Comparison of ENCODE assay signal across 24 cellular contexts in genomic region chr6:8446391-8446790, GRCh38. TPM values are rescaled to one million over a fixed set of nuclear protein-coding genes. Genes with fewer than 3 reads are reported as not detected.
DNase-seq lines count a peak whose midpoint lies in the region; ATAC-seq, FAIRE-seq and TF ChIP-seq lines count a peak whose summit lies in the region.
"Had no signal": no experiment of that assay in that cellular context is flagged by ENCODE, and none has a peak within 500 bp of the region (broad histone marks: within the 10 kb centered on the region; RNA-seq: fewer than 3 reads in every experiment).

No MANE protein-coding gene starts in this region.

- no peak overlapping the region for H2AFZ ChIP-seq in HepG2 (ENCODE audit: low read length)
- H2AFZ ChIP-seq: PC-9 had no signal

- no peaks in the 10 kb centered on the region for H3K36me3 Mint-ChIP-seq in progenitor cell of endocrine pancreas (ENCODE audit: insufficient read depth)
- H3K36me3 Mint-ChIP-seq: CD14-positive monocyte had no signal

- no peaks in the 10 kb centered on the region for H3K79me2 ChIP-seq in HepG2 (ENCODE audit: insufficient read depth, low read length)

- H3K27ac ChIP-seq in HepG2 (ENCODE audit: extremely low read length, insufficient read depth, low read length) (no peak overlapping the region), right lobe of liver (no peak overlapping the region)
- H3K27ac ChIP-seq: 22Rv1, PC-9, SJSA1 had no signal

- BruUV-seq in HepG2 (replicated peaks; lab: Mats Ljungman, UMichigan): no TSS peak

- H3K27me3 Mint-ChIP-seq in progenitor cell of endocrine pancreas: no peaks in the 10 kb centered on the region

- no peak overlapping the region for H3K4me3 Mint-ChIP-seq in progenitor cell of endocrine pancreas (ENCODE audit: low read depth)
- H3K4me3 Mint-ChIP-seq: CD14-positive monocyte; CD8-positive, alpha-beta memory T cell had no signal

- in situ Hi-C loops in HepG2 (cut with HindIII; ENCODE audit: extremely low pct_ligation_motif_present, low pct_unique_long_range_greater_than_20kb): no loop called here

- no peak for FAIRE-seq in HepG2 (lab: Jason Lieb, UNC)
- FAIRE-seq: GM18507, K562 had no signal

- WGBS in HepG2 (ENCODE audit: low lambda C conversion rate): 6% methylated on average over 2 of the region's 2 CpGs
- WGBS in right lobe of liver (ENCODE audit: insufficient coverage, low coverage, low lambda C conversion rate, missing lambda C conversion rate): 33% methylated on average over 2 of the region's 2 CpGs

- intact Hi-C loops in HepG2 (cut with micrococcal nuclease; ENCODE audit: unreplicated experiment): no loop called here
- intact Hi-C loops in right lobe of liver (cut with DNase I): no loop called here

- no peaks in the 10 kb centered on the region for H3K27me3 ChIP-seq in HepG2 (ENCODE audit: control insufficient read depth in 1 of 2, insufficient read depth in 2 of 2, low read length in 2 of 2)
- no peaks in the 10 kb centered on the region for H3K27me3 ChIP-seq in right lobe of liver
- H3K27me3 ChIP-seq: BE2C had no signal

- no peak for DNase-seq in HepG2 (ENCODE audit: low spot score)
- no peak for DNase-seq in right lobe of liver
- peak; percentile 80 for DNase-seq in kidney glomerular epithelial cell (lab: John Stamatoyannopoulos, UW)
- no peak for DNase-seq in progenitor cell of endocrine pancreas (ENCODE audit: low spot score, unreplicated experiment)
- no peak for DNase-seq in NCI-H1417 (lab: John Stamatoyannopoulos, UW)
- no peak for DNase-seq in GF-D8 (lab: John Stamatoyannopoulos, UW)
- no peak for DNase-seq in amygdala (lab: John Stamatoyannopoulos, UW)
- DNase-seq: BE2C; CD8-positive, alpha-beta memory T cell; Kasumi-1; NCI-H1092 treated with DMSO at 0.1 percent for 48 hours; NCI-H1436 treated with DMSO at 0.1 percent for 48 hours; NCI-H1930; NCI-H446 treated with DMSO at 0.1 percent for 48 hours; NCI-H526; PC-9; Right ventricle myocardium superior; RPMI8226 had no signal

- TF ChIP-seq POLR2A in HepG2 (IDR thresholded peaks at IDR 0.05; ENCODE audit: insufficient read depth in 1 of 2, low read depth in 2 of 2, low read length in 2 of 2) (no peak), right lobe of liver (IDR thresholded peaks at IDR 0.05) (no peak)

- TF ChIP-seq CTCF in HepG2 (CRISPR knock-in tag; IDR thresholded peaks at IDR 0.05) (no peak), right lobe of liver (IDR thresholded peaks at IDR 0.05) (no peak), progenitor cell of endocrine pancreas (IDR thresholded peaks at IDR 0.05; ENCODE audit: unreplicated experiment) (no peak)

- no peak for TF ChIP-seq RAD21 in HepG2 (CRISPR knock-in tag; IDR thresholded peaks at IDR 0.05)

- H3K4me1 ChIP-seq in HepG2 (ENCODE audit: insufficient read depth, low read length) (no peaks in the 10 kb centered on the region), right lobe of liver (no peaks in the 10 kb centered on the region)
- H3K4me1 ChIP-seq: BE2C, SJSA1 had no signal

- POLR2A ChIA-PET in HepG2 (lab: Yijun Ruan, JAX): no interaction called here

- TF ChIP-seq EP300 in HepG2 (IDR thresholded peaks at IDR 0.05; ENCODE audit: low read depth in 2 of 2, low read length in 2 of 2): no peak
- no peak for TF ChIP-seq EP300 in HepG2 (CRISPR knock-in tag; IDR thresholded peaks at IDR 0.05; ENCODE audit: borderline replicate concordance)

- peaks cover 7% of the 10 kb centered on the region for H3K4me1 Mint-ChIP-seq in progenitor cell of endocrine pancreas (ENCODE audit: low read depth)
- H3K4me1 Mint-ChIP-seq: CD14-positive monocyte; CD8-positive, alpha-beta memory T cell had no signal

- peak overlapping the region; percentile 64 for H3K27ac Mint-ChIP-seq in progenitor cell of endocrine pancreas
- H3K27ac Mint-ChIP-seq: CD14-positive monocyte; CD8-positive, alpha-beta memory T cell had no signal

- H3K9ac ChIP-seq in HepG2 (ENCODE audit: insufficient read depth, low read depth, low read length): no peak overlapping the region

- no peak overlapping the region for H3K4me3 ChIP-seq in HepG2 (replicated peaks in 1 of 3; ENCODE audit: insufficient read depth in 1 of 3, low read depth in 2 of 3, low read length in 3 of 3)
- no peak overlapping the region for H3K4me3 ChIP-seq in right lobe of liver
- H3K4me3 ChIP-seq: K562, PC-9, SJSA1 had no signal

- CTCF ChIA-PET in HepG2 (lab: Yijun Ruan, JAX; ENCODE audit: low intra/inter-chr PET ratio, low total read pairs): no interaction called here

- no peak overlapping the region for H3K4me2 ChIP-seq in HepG2 (ENCODE audit: low read depth, low read length)
- H3K4me2 ChIP-seq: PC-9 had no signal

- ATAC-seq in HepG2: peak; percentile 35; the same call in 1 of the 3 replicates
- ATAC-seq in right lobe of liver: no peak
- ATAC-seq: HCT116, K562 had no signal

- no peaks in the 10 kb centered on the region for H3K9me3 Mint-ChIP-seq in progenitor cell of endocrine pancreas (ENCODE audit: low read depth)

- H3K36me3 ChIP-seq in HepG2 (replicated peaks in 1 of 2; ENCODE audit: control insufficient read depth in 1 of 2, insufficient read depth in 2 of 2, low read length in 2 of 2) (no peaks in the 10 kb centered on the region), right lobe of liver (no peaks in the 10 kb centered on the region)
- H3K36me3 ChIP-seq: BE2C, SJSA1 had no signal

- no peaks in the 10 kb centered on the region for H3K9me3 ChIP-seq in HepG2 (ENCODE audit: low read length)
- H3K9me3 ChIP-seq in right lobe of liver: no peaks in the 10 kb centered on the region
- H3K9me3 ChIP-seq: BE2C, SJSA1 had no signal

- no peaks in the 10 kb centered on the region for H4K20me1 ChIP-seq in HepG2 (ENCODE audit: insufficient read depth, low read length)

TF ChIP-seq in HepG2, 621 proteins besides CTCF, POLR2A, EP300 and RAD21:
- TF ChIP-seq CSRNP2 (CRISPR knock-in tag; conservative IDR thresholded peaks at IDR 0.05; ENCODE audit: low read depth) (no peak), TBX3 (IDR thresholded peaks at IDR 0.05; ENCODE audit: borderline replicate concordance) (no peak), ZNF850 (CRISPR knock-in tag; conservative IDR thresholded peaks at IDR 0.05) (no peak)
TF ChIP-seq in HepG2: peak in this region for 0.

RNA-seq across cellular contexts. Expression of gene SLC35B3, which starts 11.0 kb away (rescaled TPM):
- total RNA-seq in HepG2 (2016; rRNA removed; fragmentation: Illumina TruSeq; extraction: Trizol) (13.5 and 14.0 TPM in 2 replicates), right lobe of liver (10 to 100 TPM in 5 of 6 experiments, 1 to 10 TPM in 1; 9.8 to 13.9 (median 12.9) TPM), progenitor cell of endocrine pancreas (18.9 and 20.9 TPM in 2 replicates)
- 6.3 and 6.6 TPM in 2 replicates for total RNA-seq in HepG2 (2016; cell fraction: cytosol; rRNA removed; fragmentation: Illumina TruSeq; extraction: Trizol; ENCODE audit: low read depth)
- total RNA-seq in HepG2 (2016; cell fraction: insoluble cytoplasmic fraction; rRNA removed; fragmentation: Illumina TruSeq; extraction: Trizol): 13.1 and 13.6 TPM in 2 replicates
- 20.5 and 21.8 TPM in 2 replicates for total RNA-seq in HepG2 (2016; cell fraction: membrane; rRNA removed; fragmentation: Illumina TruSeq; extraction: Trizol)
- 13.5 and 14.5 TPM in 2 replicates for total RNA-seq in HepG2 (2016; cell fraction: nucleus; rRNA removed; fragmentation: Illumina TruSeq; extraction: Trizol)
- 8.7 and 9.5 TPM in 2 replicates for polyA plus RNA-seq in HepG2 (2011; rRNA removed)
- 4.4 and 7.4 TPM in 2 replicates for polyA plus RNA-seq in HepG2 (2011; cell fraction: cytosol; rRNA removed)
- 5.5 and 7.4 TPM in 2 replicates for polyA plus RNA-seq in HepG2 (2011; cell fraction: nucleus; rRNA removed)
- 13.0 and 13.3 TPM in 2 replicates for polyA plus RNA-seq in HepG2 (2012)
- 11.6 and 14.0 TPM in 2 replicates for polyA plus RNA-seq in HepG2 (2016; cell fraction: cytosol; fragmentation: Illumina TruSeq; extraction: Trizol; ENCODE audit: low read depth)
- 17.5 and 19.2 TPM in 2 replicates for polyA plus RNA-seq in HepG2 (2016; cell fraction: insoluble cytoplasmic fraction; fragmentation: Illumina TruSeq; extraction: Trizol; ENCODE audit: low read depth)
- 23.9 and 24.3 TPM in 2 replicates for polyA plus RNA-seq in HepG2 (2016; cell fraction: membrane; fragmentation: Illumina TruSeq; extraction: Trizol; ENCODE audit: low read depth)
- polyA plus RNA-seq in HepG2 (2016; cell fraction: nucleus; fragmentation: Illumina TruSeq; extraction: Trizol; ENCODE audit: insufficient read depth, low read depth): 20.2 and 21.1 TPM in 2 replicates
- polyA minus RNA-seq in HepG2 (2011; rRNA and poly(A)+ RNA removed; ENCODE audit: low replicate concordance): 1.3 and 3.5 TPM in 2 replicates
- 3.8 and 4.8 TPM in 2 replicates for polyA minus RNA-seq in HepG2 (2011; cell fraction: cytosol; rRNA and poly(A)+ RNA removed)
- 10.2 and 12.6 TPM in 2 replicates for polyA minus RNA-seq in HepG2 (2011; cell fraction: nucleus; rRNA and poly(A)+ RNA removed)
